ENCODE assay signal across 1 cellular context in genomic region chr7:6055499-6055912, GRCh38.
TF ChIP-seq lines count a peak whose summit lies in the region.
"Not testable (repeated sequence)": the region's sequence is repeated elsewhere in the genome, so short reads cannot be mapped to it uniquely, and the experiment has no call there.

No MANE protein-coding gene starts in this region.

TF ChIP-seq in HepG2, 621 proteins besides CTCF, POLR2A, EP300 and RAD21 (continued from another document and continues in another):
- TF ChIP-seq, protein P1, sequence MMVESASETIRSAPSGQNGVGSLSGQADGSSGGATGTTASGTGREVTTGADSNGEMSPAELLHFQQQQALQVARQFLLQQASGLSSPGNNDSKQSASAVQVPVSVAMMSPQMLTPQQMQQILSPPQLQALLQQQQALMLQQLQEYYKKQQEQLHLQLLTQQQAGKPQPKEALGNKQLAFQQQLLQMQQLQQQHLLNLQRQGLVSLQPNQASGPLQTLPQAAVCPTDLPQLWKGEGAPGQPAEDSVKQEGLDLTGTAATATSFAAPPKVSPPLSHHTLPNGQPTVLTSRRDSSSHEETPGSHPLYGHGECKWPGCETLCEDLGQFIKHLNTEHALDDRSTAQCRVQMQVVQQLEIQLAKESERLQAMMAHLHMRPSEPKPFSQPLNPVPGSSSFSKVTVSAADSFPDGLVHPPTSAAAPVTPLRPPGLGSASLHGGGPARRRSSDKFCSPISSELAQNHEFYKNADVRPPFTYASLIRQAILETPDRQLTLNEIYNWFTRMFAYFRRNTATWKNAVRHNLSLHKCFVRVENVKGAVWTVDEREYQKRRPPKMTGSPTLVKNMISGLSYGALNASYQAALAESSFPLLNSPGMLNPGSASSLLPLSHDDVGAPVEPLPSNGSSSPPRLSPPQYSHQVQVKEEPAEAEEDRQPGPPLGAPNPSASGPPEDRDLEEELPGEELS (CRISPR knock-in tag; IDR thresholded peaks at IDR 0.05): peak; percentile 52; the same call in 1 of the 2 replicates
- TF ChIP-seq, protein P2, sequence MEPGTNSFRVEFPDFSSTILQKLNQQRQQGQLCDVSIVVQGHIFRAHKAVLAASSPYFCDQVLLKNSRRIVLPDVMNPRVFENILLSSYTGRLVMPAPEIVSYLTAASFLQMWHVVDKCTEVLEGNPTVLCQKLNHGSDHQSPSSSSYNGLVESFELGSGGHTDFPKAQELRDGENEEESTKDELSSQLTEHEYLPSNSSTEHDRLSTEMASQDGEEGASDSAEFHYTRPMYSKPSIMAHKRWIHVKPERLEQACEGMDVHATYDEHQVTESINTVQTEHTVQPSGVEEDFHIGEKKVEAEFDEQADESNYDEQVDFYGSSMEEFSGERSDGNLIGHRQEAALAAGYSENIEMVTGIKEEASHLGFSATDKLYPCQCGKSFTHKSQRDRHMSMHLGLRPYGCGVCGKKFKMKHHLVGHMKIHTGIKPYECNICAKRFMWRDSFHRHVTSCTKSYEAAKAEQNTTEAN (CRISPR knock-in tag; conservative IDR thresholded peaks at IDR 0.05): 0 out of 2 replicates have a peak, but pooled peaks have one; percentile 31
- TF ChIP-seq FOXA1 (IDR thresholded peaks at IDR 0.05) (peak; percentile 69), ZNF501 (CRISPR knock-in tag; IDR thresholded peaks at IDR 0.05) (0 out of 2 replicates have a peak, but pooled peaks have one; percentile 22), GATAD2A (CRISPR knock-in tag; IDR thresholded peaks at IDR 0.05) (peak; percentile 74), MXI1 (IDR thresholded peaks at IDR 0.05; ENCODE audit: borderline replicate concordance, low read depth, low read length) (peak; percentile 20; the same call in 1 of the 3 replicates), SOX6 (CRISPR knock-in tag; IDR thresholded peaks at IDR 0.05) (peak; percentile 44; the same call in 1 of the 2 replicates), SSRP1 (CRISPR knock-in tag; IDR thresholded peaks at IDR 0.05) (0 out of 2 replicates have a peak, but pooled peaks have one; percentile 50), RXRB (CRISPR knock-in tag; IDR thresholded peaks at IDR 0.05; ENCODE audit: borderline replicate concordance) (peak; percentile 71; the same call in 1 of the 2 replicates), DNMT3B (CRISPR knock-in tag; conservative IDR thresholded peaks at IDR 0.05) (0 out of 2 replicates have a peak, but pooled peaks have one; percentile 68), NCOR1 (IDR thresholded peaks at IDR 0.05; ENCODE audit: borderline replicate concordance, low read length) (peak; percentile 44; the same call in 1 of the 2 replicates), ZNF12 (CRISPR knock-in tag; IDR thresholded peaks at IDR 0.05) (peak; percentile 76), SMC3 (IDR thresholded peaks at IDR 0.05; ENCODE audit: low read length) (peak; percentile 26; the same call in 1 of the 2 replicates), RARA (CRISPR knock-in tag; IDR thresholded peaks at IDR 0.05) (peak; percentile 61), ZNF264 (CRISPR knock-in tag; IDR thresholded peaks at IDR 0.05) (peak; percentile 43; the same call in 1 of the 2 replicates), ELF3 (CRISPR knock-in tag; IDR thresholded peaks at IDR 0.05) (0 out of 2 replicates have a peak, but pooled peaks have one; percentile 16), CREB1 (CRISPR knock-in tag; IDR thresholded peaks at IDR 0.05) (peak; percentile 58), ZMYM2 (CRISPR knock-in tag; IDR thresholded peaks at IDR 0.05) (peak; percentile 98), TEAD3 (CRISPR knock-in tag; optimal IDR thresholded peaks at IDR 0.05; ENCODE audit: borderline replicate concordance) (peak; percentile 9), ZNF766 (CRISPR knock-in tag; IDR thresholded peaks at IDR 0.05; ENCODE audit: borderline replicate concordance) (peak; percentile 27; the same call in 1 of the 2 replicates), FOXK1 (CRISPR knock-in tag; IDR thresholded peaks at IDR 0.05; ENCODE audit: borderline replicate concordance, low read depth) (0 out of 2 replicates have a peak, but pooled peaks have one; percentile 11), MIXL1 (CRISPR knock-in tag; IDR thresholded peaks at IDR 0.05) (peak; percentile 59; the same call in 1 of the 2 replicates), IRF2 (CRISPR knock-in tag; IDR thresholded peaks at IDR 0.05) (0 out of 2 replicates have a peak, but pooled peaks have one; percentile 9), SALL1 (CRISPR knock-in tag; IDR thresholded peaks at IDR 0.05) (peak; percentile 37), SMYD3 (CRISPR knock-in tag; IDR thresholded peaks at IDR 0.05) (0 out of 2 replicates have a peak, but pooled peaks have one; percentile 58), MYPOP (CRISPR knock-in tag; IDR thresholded peaks at IDR 0.05) (0 out of 2 replicates have a peak, but pooled peaks have one; percentile 17), SOX5 (CRISPR knock-in tag; IDR thresholded peaks at IDR 0.05; ENCODE audit: borderline replicate concordance) (0 out of 2 replicates have a peak, but pooled peaks have one; percentile 29), ZEB1 (IDR thresholded peaks at IDR 0.05; ENCODE audit: insufficient replicate concordance, low read depth) (peak; percentile 18), TBX2 (CRISPR knock-in tag; IDR thresholded peaks at IDR 0.05; ENCODE audit: borderline replicate concordance) (peak; percentile 62; the same call in 1 of the 2 replicates), FOSL2 (CRISPR knock-in tag; IDR thresholded peaks at IDR 0.05) (peak; percentile 84), ZNF605 (CRISPR knock-in tag; IDR thresholded peaks at IDR 0.05) (peak; percentile 76; the same call in 1 of the 2 replicates)
- not testable (repeated sequence) for TF ChIP-seq FOXA1 (CRISPR knock-in tag; IDR thresholded peaks at IDR 0.05); SOX6 (IDR thresholded peaks at IDR 0.05); CREB1 (IDR thresholded peaks at IDR 0.05)
- TF ChIP-seq, protein P3, sequence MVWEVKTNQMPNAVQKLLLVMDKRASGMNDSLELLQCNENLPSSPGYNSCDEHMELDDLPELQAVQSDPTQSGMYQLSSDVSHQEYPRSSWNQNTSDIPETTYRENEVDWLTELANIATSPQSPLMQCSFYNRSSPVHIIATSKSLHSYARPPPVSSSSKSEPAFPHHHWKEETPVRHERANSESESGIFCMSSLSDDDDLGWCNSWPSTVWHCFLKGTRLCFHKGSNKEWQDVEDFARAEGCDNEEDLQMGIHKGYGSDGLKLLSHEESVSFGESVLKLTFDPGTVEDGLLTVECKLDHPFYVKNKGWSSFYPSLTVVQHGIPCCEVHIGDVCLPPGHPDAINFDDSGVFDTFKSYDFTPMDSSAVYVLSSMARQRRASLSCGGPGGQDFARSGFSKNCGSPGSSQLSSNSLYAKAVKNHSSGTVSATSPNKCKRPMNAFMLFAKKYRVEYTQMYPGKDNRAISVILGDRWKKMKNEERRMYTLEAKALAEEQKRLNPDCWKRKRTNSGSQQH (CRISPR knock-in tag; IDR thresholded peaks at IDR 0.05; ENCODE audit: low read depth): peak; percentile 81; the same call in 1 of the 2 replicates
- TF ChIP-seq, protein P4, sequence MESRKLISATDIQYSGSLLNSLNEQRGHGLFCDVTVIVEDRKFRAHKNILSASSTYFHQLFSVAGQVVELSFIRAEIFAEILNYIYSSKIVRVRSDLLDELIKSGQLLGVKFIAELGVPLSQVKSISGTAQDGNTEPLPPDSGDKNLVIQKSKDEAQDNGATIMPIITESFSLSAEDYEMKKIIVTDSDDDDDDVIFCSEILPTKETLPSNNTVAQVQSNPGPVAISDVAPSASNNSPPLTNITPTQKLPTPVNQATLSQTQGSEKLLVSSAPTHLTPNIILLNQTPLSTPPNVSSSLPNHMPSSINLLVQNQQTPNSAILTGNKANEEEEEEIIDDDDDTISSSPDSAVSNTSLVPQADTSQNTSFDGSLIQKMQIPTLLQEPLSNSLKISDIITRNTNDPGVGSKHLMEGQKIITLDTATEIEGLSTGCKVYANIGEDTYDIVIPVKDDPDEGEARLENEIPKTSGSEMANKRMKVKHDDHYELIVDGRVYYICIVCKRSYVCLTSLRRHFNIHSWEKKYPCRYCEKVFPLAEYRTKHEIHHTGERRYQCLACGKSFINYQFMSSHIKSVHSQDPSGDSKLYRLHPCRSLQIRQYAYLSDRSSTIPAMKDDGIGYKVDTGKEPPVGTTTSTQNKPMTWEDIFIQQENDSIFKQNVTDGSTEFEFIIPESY (CRISPR knock-in tag; IDR thresholded peaks at IDR 0.05): peak; percentile 37; the same call in 1 of the 2 replicates
- TF ChIP-seq, protein P5, sequence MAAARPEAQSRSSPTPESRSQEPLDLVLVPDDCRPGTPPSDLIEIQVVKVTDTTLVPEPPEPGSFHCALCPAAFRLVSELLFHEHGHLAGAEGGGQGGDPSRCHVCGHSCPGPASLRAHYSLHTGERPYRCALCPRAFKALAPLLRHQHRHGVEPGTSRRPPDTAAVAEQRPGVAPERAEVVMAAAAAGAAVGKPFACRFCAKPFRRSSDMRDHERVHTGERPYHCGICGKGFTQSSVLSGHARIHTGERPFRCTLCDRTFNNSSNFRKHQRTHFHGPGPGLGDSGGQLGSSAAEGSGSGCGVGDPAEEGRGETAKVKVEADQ (CRISPR knock-in tag; IDR thresholded peaks at IDR 0.05; ENCODE audit: borderline replicate concordance): 0 out of 2 replicates have a peak, but pooled peaks have one; percentile 54
- TF ChIP-seq, protein P6, sequence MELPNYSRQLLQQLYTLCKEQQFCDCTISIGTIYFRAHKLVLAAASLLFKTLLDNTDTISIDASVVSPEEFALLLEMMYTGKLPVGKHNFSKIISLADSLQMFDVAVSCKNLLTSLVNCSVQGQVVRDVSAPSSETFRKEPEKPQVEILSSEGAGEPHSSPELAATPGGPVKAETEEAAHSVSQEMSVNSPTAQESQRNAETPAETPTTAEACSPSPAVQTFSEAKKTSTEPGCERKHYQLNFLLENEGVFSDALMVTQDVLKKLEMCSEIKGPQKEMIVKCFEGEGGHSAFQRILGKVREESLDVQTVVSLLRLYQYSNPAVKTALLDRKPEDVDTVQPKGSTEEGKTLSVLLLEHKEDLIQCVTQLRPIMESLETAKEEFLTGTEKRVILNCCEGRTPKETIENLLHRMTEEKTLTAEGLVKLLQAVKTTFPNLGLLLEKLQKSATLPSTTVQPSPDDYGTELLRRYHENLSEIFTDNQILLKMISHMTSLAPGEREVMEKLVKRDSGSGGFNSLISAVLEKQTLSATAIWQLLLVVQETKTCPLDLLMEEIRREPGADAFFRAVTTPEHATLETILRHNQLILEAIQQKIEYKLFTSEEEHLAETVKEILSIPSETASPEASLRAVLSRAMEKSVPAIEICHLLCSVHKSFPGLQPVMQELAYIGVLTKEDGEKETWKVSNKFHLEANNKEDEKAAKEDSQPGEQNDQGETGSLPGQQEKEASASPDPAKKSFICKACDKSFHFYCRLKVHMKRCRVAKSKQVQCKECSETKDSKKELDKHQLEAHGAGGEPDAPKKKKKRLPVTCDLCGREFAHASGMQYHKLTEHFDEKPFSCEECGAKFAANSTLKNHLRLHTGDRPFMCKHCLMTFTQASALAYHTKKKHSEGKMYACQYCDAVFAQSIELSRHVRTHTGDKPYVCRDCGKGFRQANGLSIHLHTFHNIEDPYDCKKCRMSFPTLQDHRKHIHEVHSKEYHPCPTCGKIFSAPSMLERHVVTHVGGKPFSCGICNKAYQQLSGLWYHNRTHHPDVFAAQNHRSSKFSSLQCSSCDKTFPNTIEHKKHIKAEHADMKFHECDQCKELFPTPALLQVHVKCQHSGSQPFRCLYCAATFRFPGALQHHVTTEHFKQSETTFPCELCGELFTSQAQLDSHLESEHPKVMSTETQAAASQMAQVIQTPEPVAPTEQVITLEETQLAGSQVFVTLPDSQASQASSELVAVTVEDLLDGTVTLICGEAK (IDR thresholded peaks at IDR 0.05): not testable (repeated sequence)
- TF ChIP-seq, protein P6 (CRISPR knock-in tag; IDR thresholded peaks at IDR 0.05): peak; percentile 46; the same call in 1 of the 2 replicates
